Comparison of ENCODE assay signal across 1 cellular context in genomic region chr6:33456156-33456555, GRCh38.
A peak's percentile ranks its signal among the peaks of the same experiment; 100 is the strongest.
TF ChIP-seq lines count a peak whose summit lies in the region.

No MANE protein-coding gene starts in this region.

TF ChIP-seq in H1, 55 proteins besides CTCF, POLR2A, EP300 and RAD21:
- TF ChIP-seq CHD1 (IDR thresholded peaks at IDR 0.05; ENCODE audit: low read depth, low read length) = no peak
- peak; percentile 40; the same call in 1 of the 2 replicates for TF ChIP-seq POLR2AphosphoS5 (IDR thresholded peaks at IDR 0.05; ENCODE audit: low read depth, low read length)
TF ChIP-seq in H1: peak in this region for 1.
